ENCODE assay signal across 18 cellular contexts in genomic region chr3:11498174-11498573, GRCh38.
DNase-seq lines count a peak whose midpoint lies in the region; ATAC-seq and TF ChIP-seq lines count a peak whose summit lies in the region.
"Had no signal": no experiment of that assay in that cellular context is flagged by ENCODE, and none has a peak within 500 bp of the region (broad histone marks: within the 10 kb centered on the region; RNA-seq: fewer than 3 reads in every experiment).

No MANE protein-coding gene starts in this region.

- peaks cover 3% of the 10 kb centered on the region; the same call in 1 of the 2 replicates for H3K27me3 Mint-ChIP-seq in WTC11 (ENCODE audit: low read depth)

- no peak overlapping the region for H3K9ac ChIP-seq in GM23248

- TF ChIP-seq EP300 in gastroesophageal sphincter (IDR thresholded peaks at IDR 0.05) (no peak), sigmoid colon (IDR thresholded peaks at IDR 0.05) (no peak)

- CTCF ChIA-PET in WTC11 (lab: Charles Lee), result no interaction called here

- peaks cover 21% of the 10 kb centered on the region for H3K4me1 Mint-ChIP-seq in WTC11

- no peak for ATAC-seq in WTC11
- ATAC-seq in gastroesophageal sphincter, result no peak
- no peak for ATAC-seq in GM18873 (IDR thresholded peaks at IDR 0.05; ENCODE audit: low FRiP score, unreplicated experiment)
- ATAC-seq in HG03342 (IDR thresholded peaks at IDR 0.05; ENCODE audit: unreplicated experiment), result no peak
- ATAC-seq in HG03159 (IDR thresholded peaks at IDR 0.05; ENCODE audit: unreplicated experiment), result no peak

- peak overlapping the region; percentile 13 for H3K27ac Mint-ChIP-seq in WTC11
- H3K27ac Mint-ChIP-seq: activated naive CD4-positive, alpha-beta T cell treated with anti-CD3 and anti-CD28 coated beads for 36 hours had no signal

- H3K4me3 Mint-ChIP-seq in WTC11, result no peak overlapping the region
- H3K4me3 Mint-ChIP-seq: activated naive CD4-positive, alpha-beta T cell treated with anti-CD3 and anti-CD28 coated beads for 36 hours had no signal

- POLR2A ChIA-PET in WTC11 (lab: Charles Lee), result no interaction called here

- no peaks in the 10 kb centered on the region for H3K9me3 ChIP-seq in GM23248 (ENCODE audit: low read depth)
- no peaks in the 10 kb centered on the region for H3K9me3 ChIP-seq in gastroesophageal sphincter
- no peaks in the 10 kb centered on the region for H3K9me3 ChIP-seq in sigmoid colon
- H3K9me3 ChIP-seq: SJSA1 had no signal

- WGBS in GM23248 (ENCODE audit: low coverage in 1 of 2, low lambda C conversion rate in 2 of 2, missing lambda C conversion rate in 2 of 2), 2 experiments, result 94 to 98% methylated on average over 2 of the region's 2 CpGs
- 73 to 82% methylated on average over 2 of the region's 2 CpGs for WGBS in gastroesophageal sphincter (ENCODE audit: low coverage in 1 of 2), 2 donors
- 83 to 95% methylated on average over 2 of the region's 2 CpGs for WGBS in sigmoid colon, 2 donors

- peaks cover 12% of the 10 kb centered on the region for H3K36me3 Mint-ChIP-seq in WTC11

- peaks cover 22% of the 10 kb centered on the region for H3F3A ChIP-seq in GM23248 (ENCODE audit: insufficient read depth)

- H3K36me3 ChIP-seq in GM23248 (ENCODE audit: low read depth), result no peaks in the 10 kb centered on the region
- H3K36me3 ChIP-seq in gastroesophageal sphincter, result no peaks in the 10 kb centered on the region
- no peaks in the 10 kb centered on the region for H3K36me3 ChIP-seq in sigmoid colon
- H3K36me3 ChIP-seq: cardiac muscle cell, SJSA1 had no signal

- no peak for TF ChIP-seq CTCF in WTC11 (IDR thresholded peaks at IDR 0.05)
- no peak for TF ChIP-seq CTCF in gastroesophageal sphincter (IDR thresholded peaks at IDR 0.05)
- TF ChIP-seq CTCF in sigmoid colon (IDR thresholded peaks at IDR 0.05), result no peak

- H2AFZ ChIP-seq in GM23248, result no peak overlapping the region

- intact Hi-C loops in sigmoid colon (cut with DNase I), result no loop called here

- no peak for DNase-seq in GM23248
- DNase-seq in WTC11 (ENCODE audit: low spot score), result no peak
- DNase-seq in sigmoid colon, result no peak
- no peak for DNase-seq in NCI-H1930 (lab: John Stamatoyannopoulos, UW)
- DNase-seq: activated CD4-positive, alpha-beta T cell treated with anti-CD3 and anti-CD28 coated beads for 4 hours; activated CD8-positive, alpha-beta memory T cell treated with anti-CD3 and anti-CD28 coated beads, Interleukin-2, amount 50 U/mL, for 48 hours; activated naive CD4-positive, alpha-beta T cell treated with anti-CD3 and anti-CD28 coated beads for 36 hours; foreskin melanocyte; GF-D8; NCI-H146; retina; T1000 had no signal

- no peaks in the 10 kb centered on the region for H4K20me1 ChIP-seq in GM23248 (ENCODE audit: insufficient read depth)

- no peaks in the 10 kb centered on the region for H3K9me2 ChIP-seq in GM23248 (ENCODE audit: insufficient read depth)

- H3K4me2 ChIP-seq in GM23248 (ENCODE audit: unreplicated experiment), result peak overlapping the region; percentile 61

- no peaks in the 10 kb centered on the region; the same call in 1 of the 2 replicates for H3K79me2 ChIP-seq in GM23248 (ENCODE audit: insufficient read depth)

- H3K9me3 Mint-ChIP-seq in WTC11, result peaks cover 14% of the 10 kb centered on the region
- H3K9me3 Mint-ChIP-seq: activated naive CD4-positive, alpha-beta T cell treated with anti-CD3 and anti-CD28 coated beads for 36 hours had no signal

- H3K27me3 ChIP-seq in GM23248 (replicated peaks; ENCODE audit: insufficient read depth) (no peaks in the 10 kb centered on the region), gastroesophageal sphincter (no peaks in the 10 kb centered on the region), sigmoid colon (no peaks in the 10 kb centered on the region)
- H3K27me3 ChIP-seq: cardiac muscle cell, SJSA1 had no signal

- H3K4me3 ChIP-seq in GM23248, result no peak overlapping the region
- H3K4me3 ChIP-seq in gastroesophageal sphincter, result no peak overlapping the region
- no peak overlapping the region for H3K4me3 ChIP-seq in sigmoid colon
- H3K4me3 ChIP-seq: cardiac muscle cell, SJSA1 had no signal

- H3K4me1 ChIP-seq in GM23248 (ENCODE audit: insufficient read depth), result peaks cover 15% of the 10 kb centered on the region
- H3K4me1 ChIP-seq in gastroesophageal sphincter, result peaks cover 0 to 32% (median 8%) of the 10 kb centered on the region in 3 donors
- H3K4me1 ChIP-seq in sigmoid colon, result peaks cover 0 to 18% (median 14%) of the 10 kb centered on the region in 4 donors

- in situ Hi-C loops in GM23248 (cut with MboI), result no loop called here

- no peak for TF ChIP-seq POLR2A in gastroesophageal sphincter (IDR thresholded peaks at IDR 0.05)
- TF ChIP-seq POLR2A in sigmoid colon (IDR thresholded peaks at IDR 0.05), result no peak

- H3K27ac ChIP-seq in GM23248, result no peak overlapping the region
- peak overlapping the region in 3 of 4 donors; percentile 52 to 69 (median 64) for H3K27ac ChIP-seq in gastroesophageal sphincter
- H3K27ac ChIP-seq in sigmoid colon, result peak overlapping the region; percentile 5 to 59 (median 38)
- H3K27ac ChIP-seq: cardiac muscle cell had no signal

TF ChIP-seq in WTC11, 78 proteins besides CTCF, POLR2A, EP300 and RAD21:
- no peak for TF ChIP-seq CREB1 (CRISPR knock-in tag; IDR thresholded peaks at IDR 0.05)
- no peak for TF ChIP-seq NFE2L1 (CRISPR knock-in tag; IDR thresholded peaks at IDR 0.05)
- TF ChIP-seq E2F4 (CRISPR knock-in tag; IDR thresholded peaks at IDR 0.05; ENCODE audit: borderline replicate concordance, low read depth), result no peak
- no peak for TF ChIP-seq ELF4 (CRISPR knock-in tag; IDR thresholded peaks at IDR 0.05; ENCODE audit: low read depth)
- TF ChIP-seq, protein P1, sequence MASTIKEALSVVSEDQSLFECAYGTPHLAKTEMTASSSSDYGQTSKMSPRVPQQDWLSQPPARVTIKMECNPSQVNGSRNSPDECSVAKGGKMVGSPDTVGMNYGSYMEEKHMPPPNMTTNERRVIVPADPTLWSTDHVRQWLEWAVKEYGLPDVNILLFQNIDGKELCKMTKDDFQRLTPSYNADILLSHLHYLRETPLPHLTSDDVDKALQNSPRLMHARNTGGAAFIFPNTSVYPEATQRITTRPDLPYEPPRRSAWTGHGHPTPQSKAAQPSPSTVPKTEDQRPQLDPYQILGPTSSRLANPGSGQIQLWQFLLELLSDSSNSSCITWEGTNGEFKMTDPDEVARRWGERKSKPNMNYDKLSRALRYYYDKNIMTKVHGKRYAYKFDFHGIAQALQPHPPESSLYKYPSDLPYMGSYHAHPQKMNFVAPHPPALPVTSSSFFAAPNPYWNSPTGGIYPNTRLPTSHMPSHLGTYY (CRISPR knock-in tag; IDR thresholded peaks at IDR 0.05), result no peak
- TF ChIP-seq, protein P2, sequence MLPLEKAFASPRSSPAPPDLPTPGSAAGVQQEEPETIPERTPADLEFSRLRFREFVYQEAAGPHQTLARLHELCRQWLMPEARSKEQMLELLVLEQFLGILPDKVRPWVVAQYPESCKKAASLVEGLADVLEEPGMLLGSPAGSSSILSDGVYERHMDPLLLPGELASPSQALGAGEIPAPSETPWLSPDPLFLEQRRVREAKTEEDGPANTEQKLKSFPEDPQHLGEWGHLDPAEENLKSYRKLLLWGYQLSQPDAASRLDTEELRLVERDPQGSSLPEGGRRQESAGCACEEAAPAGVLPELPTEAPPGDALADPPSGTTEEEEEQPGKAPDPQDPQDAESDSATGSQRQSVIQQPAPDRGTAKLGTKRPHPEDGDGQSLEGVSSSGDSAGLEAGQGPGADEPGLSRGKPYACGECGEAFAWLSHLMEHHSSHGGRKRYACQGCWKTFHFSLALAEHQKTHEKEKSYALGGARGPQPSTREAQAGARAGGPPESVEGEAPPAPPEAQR (CRISPR knock-in tag; IDR thresholded peaks at IDR 0.05), result no peak
TF ChIP-seq in WTC11: peak in this region for 0.
